ENCODE assay signal across 13 cellular contexts in the genomic region with DNA sequence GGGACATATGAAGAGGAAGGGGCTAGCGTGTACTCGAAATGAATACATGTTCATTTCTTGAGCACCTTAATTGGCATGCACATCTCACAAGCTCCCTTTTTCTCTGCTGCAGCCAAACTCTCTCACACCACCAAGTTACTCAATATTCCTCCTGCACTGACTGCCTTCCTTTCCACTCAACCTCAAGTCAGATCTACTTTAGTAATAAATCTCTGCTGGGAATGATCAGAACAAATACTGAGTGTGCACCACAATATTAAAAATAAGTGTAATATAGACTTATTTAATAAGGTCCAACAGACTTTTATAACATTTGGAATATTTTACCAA.
DNase-seq lines count a peak whose midpoint lies in the region; ATAC-seq and TF ChIP-seq lines count a peak whose summit lies in the region.
"Had no signal": no experiment of that assay in that cellular context is flagged by ENCODE, and none has a peak within 500 bp of the region (broad histone marks: within the 10 kb centered on the region; RNA-seq: fewer than 3 reads in every experiment).

No MANE protein-coding gene starts in this region.

- H3K9me3 ChIP-seq in SJSA1 (replicated peaks) = no peaks in the 10 kb centered on the region
- no peaks in the 10 kb centered on the region for H3K9me3 ChIP-seq in trophoblast cell (ENCODE audit: insufficient read depth, low read depth, low read length)
- H3K9me3 ChIP-seq: psoas muscle, uterus had no signal

- H2BK12ac ChIP-seq in trophoblast cell (ENCODE audit: low read length) = no peak overlapping the region

- no peak for ATAC-seq in GM23338
- ATAC-seq in GM18873 (IDR thresholded peaks at IDR 0.05; ENCODE audit: low FRiP score, unreplicated experiment) = no peak
- no peak for ATAC-seq in GM19467 (IDR thresholded peaks at IDR 0.05; ENCODE audit: unreplicated experiment)
- ATAC-seq: psoas muscle had no signal

- H4K20me1 ChIP-seq in GM23338 (replicated peaks; ENCODE audit: insufficient read depth) = no peaks in the 10 kb centered on the region

- H3K27ac ChIP-seq in GM23338 (ENCODE audit: low read depth) (peak overlapping the region; percentile 86), SJSA1 (peak overlapping the region; percentile 99), trophoblast cell (ENCODE audit: low read depth, low read length) (no peak overlapping the region)
- H3K27ac ChIP-seq: psoas muscle, uterus had no signal

- no peaks in the 10 kb centered on the region for H3K9me2 ChIP-seq in GM23338 (ENCODE audit: insufficient read depth)

- H3K79me2 ChIP-seq in GM23338 (replicated peaks; ENCODE audit: insufficient read depth) = no peaks in the 10 kb centered on the region
- no peaks in the 10 kb centered on the region for H3K79me2 ChIP-seq in trophoblast cell (ENCODE audit: control insufficient read depth, insufficient read depth, low read length, poor library complexity)

- no peak overlapping the region for H4K8ac ChIP-seq in trophoblast cell (ENCODE audit: low read depth, low read length)

- H3K4me3 Mint-ChIP-seq in GM23338 (no peak overlapping the region), osteocyte (ENCODE audit: unreplicated experiment) (no peak overlapping the region), endothelial cell (ENCODE audit: unreplicated experiment) (no peak overlapping the region)
- H3K4me3 Mint-ChIP-seq: activated naive CD4-positive, alpha-beta T cell treated with anti-CD3 and anti-CD28 coated beads for 36 hours; CD14-positive monocyte; central memory CD8-positive, alpha-beta T cell had no signal

- H3K9me3 Mint-ChIP-seq in GM23338 = peaks cover 12% of the 10 kb centered on the region
- H3K9me3 Mint-ChIP-seq in osteocyte (ENCODE audit: unreplicated experiment) = no peaks in the 10 kb centered on the region
- no peaks in the 10 kb centered on the region for H3K9me3 Mint-ChIP-seq in endothelial cell (ENCODE audit: unreplicated experiment)

- no peak overlapping the region for H3K18ac ChIP-seq in trophoblast cell (ENCODE audit: low read length)

- no peaks in the 10 kb centered on the region for H3K79me1 ChIP-seq in trophoblast cell (ENCODE audit: low read length)

- H3K27me3 ChIP-seq in GM23338 (ENCODE audit: insufficient read depth) (no peaks in the 10 kb centered on the region), SJSA1 (replicated peaks) (no peaks in the 10 kb centered on the region), trophoblast cell (ENCODE audit: insufficient read depth, low read length) (no peaks in the 10 kb centered on the region)
- H3K27me3 ChIP-seq: uterus had no signal

- no peak overlapping the region for H4K91ac ChIP-seq in trophoblast cell (ENCODE audit: low read depth, low read length)

- H3K4ac ChIP-seq in trophoblast cell (ENCODE audit: low read depth, low read length) = no peak overlapping the region

- H3K23ac ChIP-seq in trophoblast cell (ENCODE audit: low read length) = no peak overlapping the region

- H3K4me1 ChIP-seq in GM23338 (ENCODE audit: insufficient read depth) (peaks cover 43% of the 10 kb centered on the region), SJSA1 (replicated peaks) (peaks cover 38% of the 10 kb centered on the region), trophoblast cell (ENCODE audit: control insufficient read depth in 1 of 2, insufficient read depth in 2 of 2, low read length in 2 of 2) (peaks cover 5 to 6% of the 10 kb centered on the region in 2 experiments)
- H3K4me1 ChIP-seq: uterus had no signal

- no peak overlapping the region for H3K4me3 ChIP-seq in GM23338
- H3K4me3 ChIP-seq in SJSA1 = no peak overlapping the region
- no peak overlapping the region for H3K4me3 ChIP-seq in trophoblast cell (ENCODE audit: low read depth, low read length)
- H3K4me3 ChIP-seq: psoas muscle, uterus had no signal

- H2AFZ ChIP-seq in GM23338 (no peak overlapping the region), trophoblast cell (ENCODE audit: insufficient read depth, low read length, poor library complexity) (no peak overlapping the region)

- H2BK5ac ChIP-seq in trophoblast cell (ENCODE audit: low read depth, low read length, poor library complexity) = no peak overlapping the region

- H3K4me2 ChIP-seq in GM23338 = peak overlapping the region; percentile 45
- H3K4me2 ChIP-seq in trophoblast cell (ENCODE audit: low read length) = no peak overlapping the region

- no peak overlapping the region for H3K9ac ChIP-seq in trophoblast cell (ENCODE audit: low read length)

- no peak for DNase-seq in GM23338 (ENCODE audit: low spot score)
- DNase-seq in SJSA1 (ENCODE audit: low read depth in 1 of 2, low spot score in 2 of 2) = no peak
- DNase-seq in fibroblast of gingiva (ENCODE audit: low read depth) = peak; percentile 12
- no peak for DNase-seq in osteocyte (ENCODE audit: extremely low spot score, unreplicated experiment)
- DNase-seq in endothelial cell (ENCODE audit: low spot score) = no peak
- no peak for DNase-seq in trophoblast cell
- DNase-seq: activated naive CD4-positive, alpha-beta T cell treated with anti-CD3 and anti-CD28 coated beads for 36 hours; psoas muscle; uterus had no signal

- peak overlapping the region; percentile 84 for H3K27ac Mint-ChIP-seq in GM23338
- H3K27ac Mint-ChIP-seq in osteocyte (ENCODE audit: unreplicated experiment) = peak overlapping the region; percentile 85
- no peak overlapping the region for H3K27ac Mint-ChIP-seq in endothelial cell (ENCODE audit: unreplicated experiment)
- H3K27ac Mint-ChIP-seq: activated naive CD4-positive, alpha-beta T cell treated with anti-CD3 and anti-CD28 coated beads for 36 hours; CD14-positive monocyte had no signal

- H4K12ac ChIP-seq in trophoblast cell (ENCODE audit: low read depth, low read length) = no peak overlapping the region

- no peak for TF ChIP-seq CTCF in GM23338 (conservative IDR thresholded peaks at IDR 0.05; ENCODE audit: low read depth in 2 of 2)
- TF ChIP-seq CTCF in osteocyte (IDR thresholded peaks at IDR 0.05) = no peak
- TF ChIP-seq CTCF in endothelial cell (IDR thresholded peaks at IDR 0.05; ENCODE audit: unreplicated experiment) = no peak

- no peaks in the 10 kb centered on the region for H3K36me3 ChIP-seq in GM23338 (ENCODE audit: insufficient read depth)
- no peaks in the 10 kb centered on the region for H3K36me3 ChIP-seq in SJSA1
- no peaks in the 10 kb centered on the region for H3K36me3 ChIP-seq in trophoblast cell (ENCODE audit: control insufficient read depth in 1 of 2, insufficient read depth in 2 of 2, low read length in 2 of 2)
- H3K36me3 ChIP-seq: uterus had no signal

- H3K36me3 Mint-ChIP-seq in GM23338 (ENCODE audit: low read depth) (peaks cover 40% of the 10 kb centered on the region), osteocyte (ENCODE audit: unreplicated experiment) (no peaks in the 10 kb centered on the region), endothelial cell (ENCODE audit: low read depth, unreplicated experiment) (no peaks in the 10 kb centered on the region)
- H3K36me3 Mint-ChIP-seq: CD14-positive monocyte had no signal

- H3K14ac ChIP-seq in trophoblast cell (ENCODE audit: low read length) = no peak overlapping the region

- peaks cover 7% of the 10 kb centered on the region for H3K27me3 Mint-ChIP-seq in GM23338 (ENCODE audit: insufficient read depth, low read depth, poor library complexity)
- no peaks in the 10 kb centered on the region for H3K27me3 Mint-ChIP-seq in osteocyte (ENCODE audit: unreplicated experiment)
- H3K27me3 Mint-ChIP-seq in endothelial cell (ENCODE audit: unreplicated experiment) = no peaks in the 10 kb centered on the region
- H3K27me3 Mint-ChIP-seq: central memory CD8-positive, alpha-beta T cell had no signal

- WGBS in trophoblast cell (ENCODE audit: extremely low coverage, insufficient coverage, insufficient read length) = no CpG with 5 or more reads among the region's 2 CpGs

- peaks cover 50% of the 10 kb centered on the region for H3K4me1 Mint-ChIP-seq in GM23338
- H3K4me1 Mint-ChIP-seq in osteocyte (ENCODE audit: unreplicated experiment) = peaks cover 43% of the 10 kb centered on the region
- peaks cover 11% of the 10 kb centered on the region for H3K4me1 Mint-ChIP-seq in endothelial cell (ENCODE audit: unreplicated experiment)
- H3K4me1 Mint-ChIP-seq: CD14-positive monocyte; central memory CD8-positive, alpha-beta T cell had no signal

- H2AK5ac ChIP-seq in trophoblast cell (ENCODE audit: low read length) = no peak overlapping the region

- H3F3A ChIP-seq in GM23338 (replicated peaks; ENCODE audit: low read depth) = no peaks in the 10 kb centered on the region

- no peak overlapping the region for H2BK120ac ChIP-seq in trophoblast cell (ENCODE audit: insufficient read depth, low read length, poor library complexity)
